8 cellular contexts compared by ENCODE assay signal in genomic region chr5:140115186-140115500, GRCh38. TPM values are rescaled to one million over a fixed set of nuclear protein-coding genes. Genes with fewer than 3 reads are reported as not detected.
A peak's percentile ranks its signal among the peaks of the same experiment; 100 is the strongest.
DNase-seq lines count a peak whose midpoint lies in the region; ATAC-seq, FAIRE-seq and TF ChIP-seq lines count a peak whose summit lies in the region.

No MANE protein-coding gene starts in this region.

- TF ChIP-seq EP300 in HepG2 (IDR thresholded peaks at IDR 0.05; ENCODE audit: low read depth in 2 of 2, low read length in 2 of 2): no peak
- TF ChIP-seq EP300 in HepG2 (CRISPR knock-in tag; IDR thresholded peaks at IDR 0.05; ENCODE audit: borderline replicate concordance): no peak

- H3K27me3 Mint-ChIP-seq in activated CD8-positive, alpha-beta memory T cell treated with anti-CD3 and anti-CD28 coated beads, Interleukin-2, amount 10 ng/mL, durations not matched to agents 7 days and 5 days: peaks cover 12% of the 10 kb centered on the region
- peaks cover 16% of the 10 kb centered on the region for H3K27me3 Mint-ChIP-seq in activated naive CD8-positive, alpha-beta T cell treated with anti-CD3 and anti-CD28 coated beads, Interleukin-2, amount 10 ng/mL, durations not matched to agents 7 days and 5 days

- intact Hi-C loops in HepG2 (cut with micrococcal nuclease; ENCODE audit: unreplicated experiment) (no loop called here), thyroid gland (cut with DNase I) (no loop called here), sciatic nerve (cut with DNase I) (no loop called here)

- H3K4me3 ChIP-seq in HepG2 (replicated peaks in 1 of 3; ENCODE audit: insufficient read depth in 1 of 3, low read depth in 2 of 3, low read length in 3 of 3) (peak overlapping the region; percentile 86 to 92 (median 89)), thyroid gland (replicated peaks in 1 of 3) (peak overlapping the region in 2 of 3 donors; percentile 60 to 79)

- TF ChIP-seq CTCF in HepG2 (CRISPR knock-in tag; IDR thresholded peaks at IDR 0.05) (no peak), thyroid gland (IDR thresholded peaks at IDR 0.05) (no peak)

- no peak overlapping the region for H2AFZ ChIP-seq in HepG2 (ENCODE audit: low read length)

- WGBS in HepG2 (ENCODE audit: low lambda C conversion rate): 23% methylated on average over 1 of the region's 1 CpG
- 44 to 73% methylated on average over 1 of the region's 1 CpG for WGBS in thyroid gland, 2 donors

- ATAC-seq in activated CD8-positive, alpha-beta memory T cell treated with anti-CD3 and anti-CD28 coated beads, Interleukin-2, amount 10 ng/mL, durations not matched to agents 7 days and 5 days: no peak
- ATAC-seq in activated naive CD8-positive, alpha-beta T cell treated with anti-CD3 and anti-CD28 coated beads, Interleukin-2, amount 10 ng/mL, durations not matched to agents 7 days and 5 days (ENCODE audit: low read depth): no peak
- no peak for ATAC-seq in HepG2
- no peak for ATAC-seq in HG03045 (IDR thresholded peaks at IDR 0.05; ENCODE audit: unreplicated experiment)
- ATAC-seq in sciatic nerve: no peak

- peak overlapping the region; percentile 93 for H3K4me2 ChIP-seq in HepG2 (ENCODE audit: low read depth, low read length)

- TF ChIP-seq POLR2A in HepG2 (IDR thresholded peaks at IDR 0.05; ENCODE audit: insufficient read depth in 1 of 2, low read depth in 2 of 2, low read length in 2 of 2) (no peak), thyroid gland (IDR thresholded peaks at IDR 0.05) (no peak)

- H3K9me3 ChIP-seq in HepG2 (ENCODE audit: low read length) (no peaks in the 10 kb centered on the region), thyroid gland (no peaks in the 10 kb centered on the region)

- H3K79me2 ChIP-seq in HepG2 (ENCODE audit: insufficient read depth, low read length): peaks cover 78% of the 10 kb centered on the region

- no peaks in the 10 kb centered on the region for H3K9me3 Mint-ChIP-seq in activated CD8-positive, alpha-beta memory T cell treated with anti-CD3 and anti-CD28 coated beads, Interleukin-2, amount 10 ng/mL, durations not matched to agents 7 days and 5 days (ENCODE audit: low read depth)
- H3K9me3 Mint-ChIP-seq in activated naive CD8-positive, alpha-beta T cell treated with anti-CD3 and anti-CD28 coated beads, Interleukin-2, amount 10 ng/mL, durations not matched to agents 7 days and 5 days: no peaks in the 10 kb centered on the region

- TF ChIP-seq RAD21 in HepG2 (CRISPR knock-in tag; IDR thresholded peaks at IDR 0.05): no peak

- peaks cover 55% of the 10 kb centered on the region for H3K4me1 Mint-ChIP-seq in activated CD8-positive, alpha-beta memory T cell treated with anti-CD3 and anti-CD28 coated beads, Interleukin-2, amount 10 ng/mL, durations not matched to agents 7 days and 5 days
- peaks cover 49% of the 10 kb centered on the region for H3K4me1 Mint-ChIP-seq in activated naive CD8-positive, alpha-beta T cell treated with anti-CD3 and anti-CD28 coated beads, Interleukin-2, amount 10 ng/mL, durations not matched to agents 7 days and 5 days

- POLR2A ChIA-PET in activated naive CD8-positive, alpha-beta T cell treated with anti-CD3 and anti-CD28 coated beads, Interleukin-2, amount 10 ng/mL, durations not matched to agents 7 days and 5 days (lab: Charles Lee): interaction anchor here (0.6 to 2.7 kb wide), 6 partner anchors 8 to 789 kb away, joined by 3 to 15 read pairs (median 4); no protein-coding TSS in a partner anchor
- POLR2A ChIA-PET in HepG2 (lab: Yijun Ruan, JAX): interaction anchor here (1.2 to 1.8 kb wide), 3 partner anchors 8 to 85 kb away, joined by 3 to 6 read pairs (median 3); no protein-coding TSS in a partner anchor

- CTCF ChIA-PET in activated CD8-positive, alpha-beta memory T cell treated with anti-CD3 and anti-CD28 coated beads, Interleukin-2, amount 10 ng/mL, durations not matched to agents 7 days and 5 days (lab: Charles Lee): interaction anchor here (0.5 to 12.4 kb wide), 9 partner anchors 8 to 596 kb away, joined by 3 to 130 read pairs (median 4); no protein-coding TSS in a partner anchor
- CTCF ChIA-PET in HepG2 (lab: Yijun Ruan, JAX; ENCODE audit: low intra/inter-chr PET ratio, low total read pairs): no interaction called here

- H3K4me1 ChIP-seq in HepG2 (ENCODE audit: insufficient read depth, low read length) (peaks cover 63% of the 10 kb centered on the region), thyroid gland (peaks cover 30 to 43% of the 10 kb centered on the region in 2 donors)

- H4K20me1 ChIP-seq in HepG2 (ENCODE audit: insufficient read depth, low read length): peaks cover 28% of the 10 kb centered on the region

- no peak for DNase-seq in activated CD8-positive, alpha-beta memory T cell treated with anti-CD3 and anti-CD28 coated beads, Interleukin-2, amount 10 ng/mL, durations not matched to agents 7 days and 5 days
- no peak for DNase-seq in activated CD8-positive, alpha-beta memory T cell treated with anti-CD3 and anti-CD28 coated beads for 24 hours
- DNase-seq in activated naive CD8-positive, alpha-beta T cell treated with anti-CD3 and anti-CD28 coated beads, Interleukin-2, amount 10 ng/mL, durations not matched to agents 7 days and 5 days: no peak
- DNase-seq in HepG2 (ENCODE audit: low spot score) (no peak), thyroid gland (no peak), sciatic nerve (ENCODE audit: low spot score) (no peak), HUDEP-2 (lab: John Stamatoyannopoulos, UW; ENCODE audit: unreplicated experiment in 76 of 76) (no peak)

- H3K27ac ChIP-seq in HepG2 (ENCODE audit: extremely low read length, insufficient read depth, low read length) (peak overlapping the region; percentile 88), thyroid gland (peak overlapping the region in 2 of 3 donors; percentile 92 to 94)

- H3K27me3 ChIP-seq in HepG2 (ENCODE audit: control insufficient read depth in 1 of 2, insufficient read depth in 2 of 2, low read length in 2 of 2): no peaks in the 10 kb centered on the region; a peak in 1 of 5 replicates
- H3K27me3 ChIP-seq in thyroid gland: no peaks in the 10 kb centered on the region

- FAIRE-seq in HepG2 (lab: Jason Lieb, UNC): no peak

- peak overlapping the region; percentile 95 for H3K27ac Mint-ChIP-seq in activated CD8-positive, alpha-beta memory T cell treated with anti-CD3 and anti-CD28 coated beads, Interleukin-2, amount 10 ng/mL, durations not matched to agents 7 days and 5 days
- peak overlapping the region; percentile 98 for H3K27ac Mint-ChIP-seq in activated naive CD8-positive, alpha-beta T cell treated with anti-CD3 and anti-CD28 coated beads, Interleukin-2, amount 10 ng/mL, durations not matched to agents 7 days and 5 days

- H3K36me3 ChIP-seq in HepG2 (replicated peaks in 1 of 2; ENCODE audit: control insufficient read depth in 1 of 2, insufficient read depth in 2 of 2, low read length in 2 of 2) (no peaks in the 10 kb centered on the region), thyroid gland (no peaks in the 10 kb centered on the region)

- no TSS peak for BruUV-seq in HepG2 (replicated peaks; lab: Mats Ljungman, UMichigan)

- H3K9ac ChIP-seq in HepG2 (ENCODE audit: insufficient read depth, low read depth, low read length): peak overlapping the region; percentile 86; the same call in 1 of the 2 replicates

- H3K36me3 Mint-ChIP-seq in activated CD8-positive, alpha-beta memory T cell treated with anti-CD3 and anti-CD28 coated beads, Interleukin-2, amount 10 ng/mL, durations not matched to agents 7 days and 5 days: peaks cover 7% of the 10 kb centered on the region
- H3K36me3 Mint-ChIP-seq in activated naive CD8-positive, alpha-beta T cell treated with anti-CD3 and anti-CD28 coated beads, Interleukin-2, amount 10 ng/mL, durations not matched to agents 7 days and 5 days: peaks cover 3% of the 10 kb centered on the region

- in situ Hi-C loops in HepG2 (cut with HindIII; ENCODE audit: extremely low pct_ligation_motif_present, low pct_unique_long_range_greater_than_20kb): no loop called here

- H3K4me3 Mint-ChIP-seq in activated CD8-positive, alpha-beta memory T cell treated with anti-CD3 and anti-CD28 coated beads, Interleukin-2, amount 10 ng/mL, durations not matched to agents 7 days and 5 days: peak overlapping the region; percentile 93
- peak overlapping the region; percentile 97 for H3K4me3 Mint-ChIP-seq in activated naive CD8-positive, alpha-beta T cell treated with anti-CD3 and anti-CD28 coated beads, Interleukin-2, amount 10 ng/mL, durations not matched to agents 7 days and 5 days

RNA-seq across cellular contexts. Expression of gene PURA, which starts 1.2 kb away (rescaled TPM):
- 10 to 100 TPM; 12.3 to 15.4 TPM for total RNA-seq in activated CD8-positive, alpha-beta memory T cell treated with anti-CD3 and anti-CD28 coated beads, Interleukin-2, amount 10 ng/mL, durations not matched to agents 7 days and 5 days
- total RNA-seq in activated naive CD8-positive, alpha-beta T cell treated with anti-CD3 and anti-CD28 coated beads, Interleukin-2, amount 10 ng/mL, durations not matched to agents 7 days and 5 days: 10 to 100 TPM; 19.8 TPM
- total RNA-seq in HepG2 (2016; rRNA removed; fragmentation: Illumina TruSeq; extraction: Trizol) (5.0 and 6.8 TPM in 2 replicates), thyroid gland (10 to 100 TPM; 37.4 to 60.5 (median 44.7) TPM), sciatic nerve (61.0 TPM)
- total RNA-seq in HepG2 (2016; cell fraction: cytosol; rRNA removed; fragmentation: Illumina TruSeq; extraction: Trizol; ENCODE audit: low read depth): 0.30 and 0.97 TPM in 2 replicates
- total RNA-seq in HepG2 (2016; cell fraction: insoluble cytoplasmic fraction; rRNA removed; fragmentation: Illumina TruSeq; extraction: Trizol): 4.7 and 5.6 TPM in 2 replicates
- total RNA-seq in HepG2 (2016; cell fraction: membrane; rRNA removed; fragmentation: Illumina TruSeq; extraction: Trizol): 2.4 and 2.5 TPM in 2 replicates
- 12.4 and 12.9 TPM in 2 replicates for total RNA-seq in HepG2 (2016; cell fraction: nucleus; rRNA removed; fragmentation: Illumina TruSeq; extraction: Trizol)
- 1.9 and 2.0 TPM in 2 replicates for polyA plus RNA-seq in HepG2 (2011; rRNA removed)
- polyA plus RNA-seq in HepG2 (2011; cell fraction: cytosol; rRNA removed): 1.0 and 1.4 TPM in 2 replicates
- 2.3 and 2.9 TPM in 2 replicates for polyA plus RNA-seq in HepG2 (2011; cell fraction: nucleus; rRNA removed)
- polyA plus RNA-seq in HepG2 (2012): 4.9 and 5.4 TPM in 2 replicates
- 0.85 and 1.1 TPM in 2 replicates for polyA plus RNA-seq in HepG2 (2016; cell fraction: cytosol; fragmentation: Illumina TruSeq; extraction: Trizol; ENCODE audit: low read depth)
- 5.5 and 6.1 TPM in 2 replicates for polyA plus RNA-seq in HepG2 (2016; cell fraction: insoluble cytoplasmic fraction; fragmentation: Illumina TruSeq; extraction: Trizol; ENCODE audit: low read depth)
- 1.4 and 1.9 TPM in 2 replicates for polyA plus RNA-seq in HepG2 (2016; cell fraction: membrane; fragmentation: Illumina TruSeq; extraction: Trizol; ENCODE audit: low read depth)
- 6.2 and 7.4 TPM in 2 replicates for polyA plus RNA-seq in HepG2 (2016; cell fraction: nucleus; fragmentation: Illumina TruSeq; extraction: Trizol; ENCODE audit: insufficient read depth, low read depth)
- 2.9 and 3.8 TPM in 2 replicates for polyA minus RNA-seq in HepG2 (2011; rRNA and poly(A)+ RNA removed; ENCODE audit: low replicate concordance)
- 5.7 and 6.0 TPM in 2 replicates for polyA minus RNA-seq in HepG2 (2011; cell fraction: cytosol; rRNA and poly(A)+ RNA removed)
- 26.4 and 31.0 TPM in 2 replicates for polyA minus RNA-seq in HepG2 (2011; cell fraction: nucleus; rRNA and poly(A)+ RNA removed)

RNA-seq across cellular contexts. Expression of gene IGIP, which starts 10.6 kb away (rescaled TPM):
- 1 to 10 TPM; 2.9 to 3.4 TPM for total RNA-seq in activated CD8-positive, alpha-beta memory T cell treated with anti-CD3 and anti-CD28 coated beads, Interleukin-2, amount 10 ng/mL, durations not matched to agents 7 days and 5 days
- total RNA-seq in activated naive CD8-positive, alpha-beta T cell treated with anti-CD3 and anti-CD28 coated beads, Interleukin-2, amount 10 ng/mL, durations not matched to agents 7 days and 5 days: 1 to 10 TPM; 6.9 to 7.3 TPM
- total RNA-seq in HepG2 (2016; rRNA removed; fragmentation: Illumina TruSeq; extraction: Trizol): 2.1 and 2.4 TPM in 2 replicates
- total RNA-seq in HepG2 (2016; cell fraction: cytosol; rRNA removed; fragmentation: Illumina TruSeq; extraction: Trizol; ENCODE audit: low read depth): 0.09 and 0.10 TPM in 2 replicates
- total RNA-seq in HepG2 (2016; cell fraction: insoluble cytoplasmic fraction; rRNA removed; fragmentation: Illumina TruSeq; extraction: Trizol): 1.8 and 2.2 TPM in 2 replicates
- total RNA-seq in HepG2 (2016; cell fraction: membrane; rRNA removed; fragmentation: Illumina TruSeq; extraction: Trizol): 0.34 and 0.59 TPM in 2 replicates
- total RNA-seq in HepG2 (2016; cell fraction: nucleus; rRNA removed; fragmentation: Illumina TruSeq; extraction: Trizol): 8.3 and 8.9 TPM in 2 replicates
- 1.4 and 1.7 TPM in 2 replicates for polyA plus RNA-seq in HepG2 (2011; rRNA removed)
- 0.51 and 0.97 TPM in 2 replicates for polyA plus RNA-seq in HepG2 (2011; cell fraction: cytosol; rRNA removed)
- polyA plus RNA-seq in HepG2 (2011; cell fraction: nucleus; rRNA removed): 3.2 and 4.1 TPM in 2 replicates
- polyA plus RNA-seq in HepG2 (2012): 3.6 TPM in 2 replicates
- 0.14 TPM in 1 of 2 replicates, not detected in the other for polyA plus RNA-seq in HepG2 (2016; cell fraction: cytosol; fragmentation: Illumina TruSeq; extraction: Trizol; ENCODE audit: low read depth)
- polyA plus RNA-seq in HepG2 (2016; cell fraction: insoluble cytoplasmic fraction; fragmentation: Illumina TruSeq; extraction: Trizol; ENCODE audit: low read depth): 1.4 and 1.5 TPM in 2 replicates
- polyA plus RNA-seq in HepG2 (2016; cell fraction: membrane; fragmentation: Illumina TruSeq; extraction: Trizol; ENCODE audit: low read depth): 0.10 and 0.17 TPM in 2 replicates
- 4.7 and 5.2 TPM in 2 replicates for polyA plus RNA-seq in HepG2 (2016; cell fraction: nucleus; fragmentation: Illumina TruSeq; extraction: Trizol; ENCODE audit: insufficient read depth, low read depth)
- polyA minus RNA-seq in HepG2 (2011; rRNA and poly(A)+ RNA removed; ENCODE audit: low replicate concordance): 1.4 and 1.8 TPM in 2 replicates
- 1.4 and 1.7 TPM in 2 replicates for polyA minus RNA-seq in HepG2 (2011; cell fraction: cytosol; rRNA and poly(A)+ RNA removed)
- 11.8 and 12.3 TPM in 2 replicates for polyA minus RNA-seq in HepG2 (2011; cell fraction: nucleus; rRNA and poly(A)+ RNA removed)
- total RNA-seq in thyroid gland: 10 to 100 TPM; 25.1 to 41.3 (median 28.6) TPM
- total RNA-seq in sciatic nerve: 34.7 TPM

RNA-seq across cellular contexts. Expression of gene CYSTM1, which starts 59.8 kb away (rescaled TPM):
- total RNA-seq in activated CD8-positive, alpha-beta memory T cell treated with anti-CD3 and anti-CD28 coated beads, Interleukin-2, amount 10 ng/mL, durations not matched to agents 7 days and 5 days: 10 to 100 TPM; 16.8 to 23.0 TPM
- total RNA-seq in activated naive CD8-positive, alpha-beta T cell treated with anti-CD3 and anti-CD28 coated beads, Interleukin-2, amount 10 ng/mL, durations not matched to agents 7 days and 5 days: 10 to 100 TPM; 12.1 to 13.5 TPM
- total RNA-seq in HepG2 (2016; rRNA removed; fragmentation: Illumina TruSeq; extraction: Trizol): 40.0 and 52.7 TPM in 2 replicates
- 16.3 and 21.9 TPM in 2 replicates for total RNA-seq in HepG2 (2016; cell fraction: cytosol; rRNA removed; fragmentation: Illumina TruSeq; extraction: Trizol; ENCODE audit: low read depth)
- total RNA-seq in HepG2 (2016; cell fraction: insoluble cytoplasmic fraction; rRNA removed; fragmentation: Illumina TruSeq; extraction: Trizol): 37.6 and 58.4 TPM in 2 replicates
- 15.0 and 21.9 TPM in 2 replicates for total RNA-seq in HepG2 (2016; cell fraction: membrane; rRNA removed; fragmentation: Illumina TruSeq; extraction: Trizol)
- total RNA-seq in HepG2 (2016; cell fraction: nucleus; rRNA removed; fragmentation: Illumina TruSeq; extraction: Trizol): 17.2 and 20.7 TPM in 2 replicates
- 73.4 and 85.0 TPM in 2 replicates for polyA plus RNA-seq in HepG2 (2011; rRNA removed)
- polyA plus RNA-seq in HepG2 (2011; cell fraction: cytosol; rRNA removed): 80.7 and 95.8 TPM in 2 replicates
- 17.5 and 23.1 TPM in 2 replicates for polyA plus RNA-seq in HepG2 (2011; cell fraction: nucleus; rRNA removed)
- polyA plus RNA-seq in HepG2 (2012): 32.8 and 35.3 TPM in 2 replicates
- 23.1 and 29.4 TPM in 2 replicates for polyA plus RNA-seq in HepG2 (2016; cell fraction: cytosol; fragmentation: Illumina TruSeq; extraction: Trizol; ENCODE audit: low read depth)
- polyA plus RNA-seq in HepG2 (2016; cell fraction: insoluble cytoplasmic fraction; fragmentation: Illumina TruSeq; extraction: Trizol; ENCODE audit: low read depth): 83.1 and 90.8 TPM in 2 replicates
- polyA plus RNA-seq in HepG2 (2016; cell fraction: membrane; fragmentation: Illumina TruSeq; extraction: Trizol; ENCODE audit: low read depth): 20.1 and 22.6 TPM in 2 replicates
- polyA plus RNA-seq in HepG2 (2016; cell fraction: nucleus; fragmentation: Illumina TruSeq; extraction: Trizol; ENCODE audit: insufficient read depth, low read depth): 32.0 and 35.2 TPM in 2 replicates
- polyA minus RNA-seq in HepG2 (2011; rRNA and poly(A)+ RNA removed; ENCODE audit: low replicate concordance): 67.0 and 122 TPM in 2 replicates
- polyA minus RNA-seq in HepG2 (2011; cell fraction: cytosol; rRNA and poly(A)+ RNA removed): 18.4 and 25.9 TPM in 2 replicates
- polyA minus RNA-seq in HepG2 (2011; cell fraction: nucleus; rRNA and poly(A)+ RNA removed): 12.2 and 14.5 TPM in 2 replicates
- 100 to 1,000 TPM in 2 of 4 donors, 10 to 100 TPM in 2; 55.4 to 238 (median 112) TPM for total RNA-seq in thyroid gland
- total RNA-seq in sciatic nerve: 49.5 TPM
